In genomic region chr5:89556215-89557009, GRCh38 we compare ENCODE assay signal across 13 cellular contexts.
DNase-seq lines count a peak whose midpoint lies in the region; ATAC-seq and TF ChIP-seq lines count a peak whose summit lies in the region.
"Had no signal": no experiment of that assay in that cellular context is flagged by ENCODE, and none has a peak within 500 bp of the region (broad histone marks: within the 10 kb centered on the region; RNA-seq: fewer than 3 reads in every experiment).

No MANE protein-coding gene starts in this region.

- no peak overlapping the region for H2AK5ac ChIP-seq in H9 (ENCODE audit: insufficient read length, low read length)

- H3K36me3 ChIP-seq in SK-N-SH (replicated peaks in 1 of 2; ENCODE audit: control insufficient read depth in 1 of 2, insufficient read depth in 2 of 2, low read length in 1 of 2) (no peaks in the 10 kb centered on the region), Karpas-422 (ENCODE audit: insufficient read depth, low read length) (no peaks in the 10 kb centered on the region)

- WGBS in SK-N-SH (ENCODE audit: low lambda C conversion rate) = 24% methylated on average over 5 of the region's 5 CpGs
- WGBS in H9 (ENCODE audit: extremely low coverage, insufficient read length, low lambda C conversion rate) = no CpG with 5 or more reads among the region's 5 CpGs

- H3K4me3 Mint-ChIP-seq in activated CD4-positive, alpha-beta T cell treated with anti-CD3 and anti-CD28 coated beads, Interleukin-2, amount 10 ng/mL, durations not matched to agents 24 days and 14 days = no peak overlapping the region
- H3K4me3 Mint-ChIP-seq in H9 = no peak overlapping the region
- H3K4me3 Mint-ChIP-seq in naive thymus-derived CD8-positive, alpha-beta T cell = no peak overlapping the region
- H3K4me3 Mint-ChIP-seq: activated CD8-positive, alpha-beta memory T cell treated with anti-CD3 and anti-CD28 coated beads, Interleukin-2, amount 10 ng/mL, durations not matched to agents 7 days and 5 days; brain; memory B cell had no signal

- H3K9me2 ChIP-seq in SK-N-SH = no peaks in the 10 kb centered on the region
- H3K9me2 ChIP-seq in Karpas-422 (replicated peaks; ENCODE audit: insufficient read depth, low read length) = no peaks in the 10 kb centered on the region

- H3K9ac ChIP-seq in SK-N-SH = no peak overlapping the region
- no peak overlapping the region for H3K9ac ChIP-seq in Karpas-422 (ENCODE audit: low read length)
- no peak overlapping the region for H3K9ac ChIP-seq in H9 (ENCODE audit: extremely low read depth, insufficient read length, low read length)

- H3K56ac ChIP-seq in H9 (ENCODE audit: insufficient read length, low read depth, low read length) = no peak overlapping the region

- no peaks in the 10 kb centered on the region for H3K79me1 ChIP-seq in H9 (ENCODE audit: insufficient read depth, low read depth, low read length, poor library complexity, severe bottlenecking)

- H3K23ac ChIP-seq in H9 (ENCODE audit: insufficient read length, low read depth, low read length) = no peak overlapping the region

- H3K4me1 Mint-ChIP-seq in activated CD4-positive, alpha-beta T cell treated with anti-CD3 and anti-CD28 coated beads, Interleukin-2, amount 10 ng/mL, durations not matched to agents 24 days and 14 days = no peaks in the 10 kb centered on the region
- peaks cover 7 to 8% of the 10 kb centered on the region in 2 experiments for H3K4me1 Mint-ChIP-seq in H9
- H3K4me1 Mint-ChIP-seq in naive thymus-derived CD8-positive, alpha-beta T cell = no peaks in the 10 kb centered on the region
- H3K4me1 Mint-ChIP-seq: activated CD8-positive, alpha-beta memory T cell treated with anti-CD3 and anti-CD28 coated beads, Interleukin-2, amount 10 ng/mL, durations not matched to agents 7 days and 5 days; brain; memory B cell had no signal

- H3K27ac ChIP-seq in SK-N-SH (ENCODE audit: low read depth in 2 of 2, low read length in 1 of 2) (peak overlapping the region in 1 of 2 experiments; percentile 65; a peak in 2 of 4 replicates), Karpas-422 (ENCODE audit: low read length) (no peak overlapping the region), H9 (ENCODE audit: insufficient read length, low read depth, low read length) (no peak overlapping the region)

- H2BK5ac ChIP-seq in H9 (ENCODE audit: insufficient read length, low read length) = no peak overlapping the region

- H4K20me1 ChIP-seq in SK-N-SH (ENCODE audit: insufficient read depth) = no peaks in the 10 kb centered on the region
- no peaks in the 10 kb centered on the region for H4K20me1 ChIP-seq in Karpas-422 (ENCODE audit: insufficient read depth, low read depth, low read length)
- no peaks in the 10 kb centered on the region for H4K20me1 ChIP-seq in H9 (ENCODE audit: control insufficient read depth, insufficient read depth, insufficient read length)

- H3K27me3 Mint-ChIP-seq in activated CD4-positive, alpha-beta T cell treated with anti-CD3 and anti-CD28 coated beads, Interleukin-2, amount 10 ng/mL, durations not matched to agents 24 days and 14 days = no peaks in the 10 kb centered on the region
- no peaks in the 10 kb centered on the region for H3K27me3 Mint-ChIP-seq in H9 (ENCODE audit: low read depth)
- H3K27me3 Mint-ChIP-seq in naive thymus-derived CD8-positive, alpha-beta T cell = no peaks in the 10 kb centered on the region
- H3K27me3 Mint-ChIP-seq: activated CD8-positive, alpha-beta memory T cell treated with anti-CD3 and anti-CD28 coated beads, Interleukin-2, amount 10 ng/mL, durations not matched to agents 7 days and 5 days; memory B cell had no signal

- ATAC-seq in naive thymus-derived CD8-positive, alpha-beta T cell = no peak
- ATAC-seq: activated CD8-positive, alpha-beta memory T cell treated with anti-CD3 and anti-CD28 coated beads, Interleukin-2, amount 10 ng/mL, durations not matched to agents 7 days and 5 days; sciatic nerve had no signal

- H3K9me3 Mint-ChIP-seq in activated CD4-positive, alpha-beta T cell treated with anti-CD3 and anti-CD28 coated beads, Interleukin-2, amount 10 ng/mL, durations not matched to agents 24 days and 14 days = no peaks in the 10 kb centered on the region
- no peaks in the 10 kb centered on the region for H3K9me3 Mint-ChIP-seq in H9
- peaks cover 0 to 6% (median 0%) of the 10 kb centered on the region in 9 donors for H3K9me3 Mint-ChIP-seq in naive thymus-derived CD8-positive, alpha-beta T cell
- H3K9me3 Mint-ChIP-seq: memory B cell had no signal

- TF ChIP-seq CTCF in SK-N-SH (IDR thresholded peaks at IDR 0.05) (no peak), H9 (conservative IDR thresholded peaks at IDR 0.05) (no peak)

- H2BK20ac ChIP-seq in H9 (ENCODE audit: low read depth, low read length, poor library complexity, severe bottlenecking) = no peak overlapping the region

- no peaks in the 10 kb centered on the region; a peak in 1 of 4 replicates for H3K4me1 ChIP-seq in SK-N-SH (ENCODE audit: control insufficient read depth in 1 of 2, insufficient read depth in 2 of 2, low read depth in 1 of 2, low read length in 1 of 2)
- H3K4me1 ChIP-seq in Karpas-422 (ENCODE audit: low read length) = no peaks in the 10 kb centered on the region
- H3K4me1 ChIP-seq in H9 (ENCODE audit: insufficient read depth, low read length) = no peaks in the 10 kb centered on the region

- H3K4me3 ChIP-seq in SK-N-SH (ENCODE audit: low read depth in 2 of 2, low read length in 1 of 2) (no peak overlapping the region), Karpas-422 (ENCODE audit: low read length) (no peak overlapping the region)

- no peaks in the 10 kb centered on the region for H3K27me3 ChIP-seq in SK-N-SH (ENCODE audit: insufficient read depth)
- H3K27me3 ChIP-seq in Karpas-422 (ENCODE audit: low read length) = no peaks in the 10 kb centered on the region
- H3K27me3 ChIP-seq in H9 (ENCODE audit: insufficient read depth, low read length) = no peaks in the 10 kb centered on the region

- no peak overlapping the region for H2BK120ac ChIP-seq in H9 (ENCODE audit: low read depth, low read length, poor library complexity, severe bottlenecking)

- no peaks in the 10 kb centered on the region for H3K23me2 ChIP-seq in H9 (ENCODE audit: insufficient read length, low read depth, low read length, poor library complexity, severe bottlenecking)

- no peak overlapping the region for H2BK15ac ChIP-seq in H9 (ENCODE audit: low read depth, low read length)

- intact Hi-C loops in activated CD4-positive, alpha-beta T cell treated with anti-CD3 and anti-CD28 coated beads, Interleukin-2, amount 10 ng/mL, durations not matched to agents 24 days and 14 days (cut with micrococcal nuclease) = no loop called here

- no peak overlapping the region for H3K4me2 ChIP-seq in SK-N-SH
- H3K4me2 ChIP-seq in Karpas-422 (ENCODE audit: low read depth, low read length, poor library complexity, severe bottlenecking) = no peak overlapping the region
- no peak overlapping the region for H3K4me2 ChIP-seq in H9 (ENCODE audit: insufficient read depth, insufficient read length, low read length)

- H3K79me2 ChIP-seq in SK-N-SH (ENCODE audit: insufficient read depth) = no peaks in the 10 kb centered on the region
- no peaks in the 10 kb centered on the region for H3K79me2 ChIP-seq in Karpas-422 (ENCODE audit: low read length)
- H3K79me2 ChIP-seq in H9 (ENCODE audit: insufficient read depth, low read length) = no peaks in the 10 kb centered on the region

- CTCF ChIA-PET in SK-N-SH (lab: Yijun Ruan, JAX) = no interaction called here

- H3T11ph ChIP-seq in H9 (ENCODE audit: low read length) = no peak overlapping the region

- no peak overlapping the region for H3K27ac Mint-ChIP-seq in activated CD4-positive, alpha-beta T cell treated with anti-CD3 and anti-CD28 coated beads, Interleukin-2, amount 10 ng/mL, durations not matched to agents 24 days and 14 days
- H3K27ac Mint-ChIP-seq in H9 = no peak overlapping the region
- H3K27ac Mint-ChIP-seq in naive thymus-derived CD8-positive, alpha-beta T cell = no peak overlapping the region
- H3K27ac Mint-ChIP-seq: activated CD8-positive, alpha-beta memory T cell treated with anti-CD3 and anti-CD28 coated beads, Interleukin-2, amount 10 ng/mL, durations not matched to agents 7 days and 5 days; brain; memory B cell had no signal

- H4K5ac ChIP-seq in H9 (ENCODE audit: insufficient read length, low read depth, low read length) = no peak overlapping the region

- TF ChIP-seq EP300 in SK-N-SH (IDR thresholded peaks at IDR 0.05; ENCODE audit: borderline replicate concordance in 1 of 2, low read depth in 1 of 2, low read length in 1 of 2) = 0 out of 4 replicates have a peak, but pooled peaks of 1 of the 2 experiments have one; percentile 28

- H3K14ac ChIP-seq in H9 (ENCODE audit: insufficient read depth, low read length) = no peak overlapping the region

- H3K36me3 Mint-ChIP-seq in activated CD4-positive, alpha-beta T cell treated with anti-CD3 and anti-CD28 coated beads, Interleukin-2, amount 10 ng/mL, durations not matched to agents 24 days and 14 days (ENCODE audit: low read depth) = no peaks in the 10 kb centered on the region
- H3K36me3 Mint-ChIP-seq in H9 (ENCODE audit: insufficient read depth in 1 of 3, low read depth in 3 of 3) = no peaks in the 10 kb centered on the region
- no peaks in the 10 kb centered on the region for H3K36me3 Mint-ChIP-seq in naive thymus-derived CD8-positive, alpha-beta T cell
- H3K36me3 Mint-ChIP-seq: activated CD8-positive, alpha-beta memory T cell treated with anti-CD3 and anti-CD28 coated beads, Interleukin-2, amount 10 ng/mL, durations not matched to agents 7 days and 5 days; brain; memory B cell had no signal

- no peak for TF ChIP-seq RAD21 in SK-N-SH (IDR thresholded peaks at IDR 0.05; ENCODE audit: low read length)

- DNase-seq in activated CD4-positive, alpha-beta T cell treated with anti-CD3 and anti-CD28 coated beads for 48 hours = peak; percentile 2
- no peak for DNase-seq in activated CD4-positive, alpha-beta T cell treated with anti-CD3 and anti-CD28 coated beads, Interleukin-2, amount 10 ng/mL, durations not matched to agents 24 days and 14 days
- no peak for DNase-seq in SK-N-SH
- DNase-seq in fibroblast of peridontal ligament (ENCODE audit: extremely low read depth) = peak; percentile 73
- DNase-seq in Karpas-422 = no peak
- no peak for DNase-seq in NCI-H146 (lab: John Stamatoyannopoulos, UW)
- DNase-seq in H9 = no peak
- DNase-seq in naive thymus-derived CD8-positive, alpha-beta T cell = no peak
- DNase-seq: activated CD8-positive, alpha-beta memory T cell treated with anti-CD3 and anti-CD28 coated beads, Interleukin-2, amount 10 ng/mL, durations not matched to agents 7 days and 5 days; stimulated activated CD8-positive, alpha-beta memory T cell treated with anti-CD3 and anti-CD28 coated beads, Interleukin-4, amount 100 ng/mL, for 48 hours had no signal

- POLR2A ChIA-PET in SK-N-SH (lab: Yijun Ruan, JAX) = no interaction called here
- POLR2A ChIA-PET in naive thymus-derived CD8-positive, alpha-beta T cell (lab: Charles Lee) = no interaction called here

- H4K8ac ChIP-seq in H9 (replicated peaks; ENCODE audit: insufficient read length, low read depth, low read length) = no peak overlapping the region

- no peak overlapping the region for H3K18ac ChIP-seq in H9 (ENCODE audit: insufficient read length, low read depth, low read length)

- H2AFZ ChIP-seq in SK-N-SH (ENCODE audit: low read depth) = peak overlapping the region; percentile 44
- H2AFZ ChIP-seq in Karpas-422 (ENCODE audit: low read length) = no peak overlapping the region
- no peak overlapping the region for H2AFZ ChIP-seq in H9 (ENCODE audit: low read length)

- H3F3A ChIP-seq in SK-N-SH (replicated peaks; ENCODE audit: insufficient read depth) = peaks cover 10% of the 10 kb centered on the region

- H2BK12ac ChIP-seq in H9 (ENCODE audit: insufficient read length, low read depth, low read length) = no peak overlapping the region

- no peak overlapping the region for H4K91ac ChIP-seq in H9 (ENCODE audit: insufficient read length, low read depth, low read length)

- no peak overlapping the region for H3K4ac ChIP-seq in H9 (ENCODE audit: low read depth, low read length)

- H3K9me3 ChIP-seq in SK-N-SH = no peaks in the 10 kb centered on the region
- no peaks in the 10 kb centered on the region for H3K9me3 ChIP-seq in Karpas-422 (ENCODE audit: low read length)
- H3K9me3 ChIP-seq in H9 (ENCODE audit: control insufficient read depth, low read depth, low read length) = no peaks in the 10 kb centered on the region

Comparison
In these comparisons a context has a peak if more than half of its experiments do, and no peak if none do; other contexts are left out.
1. DNase-seq: peak in activated CD4-positive, alpha-beta T cell treated with anti-CD3 and anti-CD28 coated beads for 48 hours (single experiment) and fibroblast of peridontal ligament (single experiment); none in activated CD4-positive, alpha-beta T cell treated with anti-CD3 and anti-CD28 coated beads, Interleukin-2, amount 10 ng/mL, durations not matched to agents 24 days and 14 days (single experiment), SK-N-SH (single experiment), Karpas-422 (single experiment), NCI-H146 (single experiment), H9 (single experiment) and naive thymus-derived CD8-positive, alpha-beta T cell (0 of 10).